ENCODE assay signal across 35 cellular contexts in the genomic region with DNA sequence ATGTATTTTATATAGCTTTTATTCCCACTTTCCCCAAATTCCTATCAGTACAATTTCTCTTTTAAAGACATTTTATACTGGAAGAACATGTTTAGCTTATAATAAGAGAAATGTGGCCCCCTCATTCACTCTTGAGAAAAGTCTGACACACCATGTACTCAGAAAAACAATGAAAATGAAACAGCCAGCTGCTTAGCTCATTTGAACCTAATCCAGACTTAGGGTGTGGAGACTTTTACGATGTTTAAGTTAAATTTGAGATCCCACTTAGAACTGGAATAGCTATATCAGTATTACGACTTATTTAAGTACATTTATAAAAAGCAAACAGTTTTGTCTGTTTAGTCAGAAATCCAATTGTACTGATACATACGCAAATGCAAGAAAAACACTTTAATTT.
"Had no signal": no experiment of that assay in that cellular context is flagged by ENCODE, and none has a peak within 500 bp of the region (broad histone marks: within the 10 kb centered on the region; RNA-seq: fewer than 3 reads in every experiment).

No MANE protein-coding gene starts in this region.

- ATAC-seq: activated CD8-positive, alpha-beta T cell treated with anti-CD3 and anti-CD28 coated beads for 36 hours; activated T-cell treated with anti-CD3 and anti-CD28 coated beads, Interleukin-2, amount 50 U/mL, for 72 hours; activated T-helper 17 cell treated with anti-CD3 and anti-CD28 coated beads, Interleukin-2, amount 50 U/mL, for 72 hours; K562; PC-3; Right ventricle myocardium inferior; SK-N-SH treated with all-trans-retinoic acid at 6 μM for 48 hours had no signal

- H3K4me3 ChIP-seq: K562, MG63 had no signal

- H3K36me3 ChIP-seq: brain microvascular endothelial cell, MG63, WERI-Rb-1 had no signal

- H3K9me3 ChIP-seq: MG63 had no signal

- DNase-seq: activated CD4-positive, alpha-beta T cell treated with anti-CD3 and anti-CD28 coated beads, Interleukin-2, amount 10 ng/mL, durations not matched to agents 24 days and 14 days; activated CD4-positive, alpha-beta T cell treated with anti-CD3 and anti-CD28 coated beads, Interleukin-2, amount 50 U/mL, for 4 hours; activated CD4-positive, CD25-positive, alpha-beta regulatory T cell; activated CD8-positive, alpha-beta T cell treated with anti-CD3 and anti-CD28 coated beads for 36 hours; activated effector memory CD4-positive, alpha-beta T cell treated with anti-CD3 and anti-CD28 coated beads, Interleukin-2, amount 50 U/mL, for 16 hours; activated naive CD4-positive, alpha-beta T cell; activated naive CD4-positive, alpha-beta T cell treated with anti-CD3 and anti-CD28 coated beads, Interleukin-2, amount 50 U/mL, for 16 hours; activated naive CD8-positive, alpha-beta T cell treated with anti-CD3 and anti-CD28 coated beads for 36 hours; activated T-cell treated with anti-CD3 and anti-CD28 coated beads, Interleukin-2, amount 50 U/mL, for 1 hour; activated T-cell treated with anti-CD3 and anti-CD28 coated beads, Interleukin-2, amount 50 U/mL, for 72 hours; amniotic stem cell; aorta; brain microvascular endothelial cell; central memory CD4-positive, alpha-beta T cell; MG63; NCI-H1048; NCI-H1105 treated with DMSO at 0.1 percent for 48 hours; NCI-H1436; NCI-H1694 treated with DMSO at 0.1 percent for 48 hours; NCI-H2029; NCI-H2107; NCI-H226; NCI-H446 treated with DMSO at 0.1 percent for 48 hours; NCI-H69; PC-3; SIG-M5; SW 1271; T-helper 1 cell; T1000; WERI-Rb-1 had no signal

- H3K27ac ChIP-seq: brain microvascular endothelial cell, RWPE1, WERI-Rb-1 had no signal

- H3K27me3 ChIP-seq: brain microvascular endothelial cell, MG63 had no signal
